ENCODE assay signal across 15 cellular contexts in the genomic region with DNA sequence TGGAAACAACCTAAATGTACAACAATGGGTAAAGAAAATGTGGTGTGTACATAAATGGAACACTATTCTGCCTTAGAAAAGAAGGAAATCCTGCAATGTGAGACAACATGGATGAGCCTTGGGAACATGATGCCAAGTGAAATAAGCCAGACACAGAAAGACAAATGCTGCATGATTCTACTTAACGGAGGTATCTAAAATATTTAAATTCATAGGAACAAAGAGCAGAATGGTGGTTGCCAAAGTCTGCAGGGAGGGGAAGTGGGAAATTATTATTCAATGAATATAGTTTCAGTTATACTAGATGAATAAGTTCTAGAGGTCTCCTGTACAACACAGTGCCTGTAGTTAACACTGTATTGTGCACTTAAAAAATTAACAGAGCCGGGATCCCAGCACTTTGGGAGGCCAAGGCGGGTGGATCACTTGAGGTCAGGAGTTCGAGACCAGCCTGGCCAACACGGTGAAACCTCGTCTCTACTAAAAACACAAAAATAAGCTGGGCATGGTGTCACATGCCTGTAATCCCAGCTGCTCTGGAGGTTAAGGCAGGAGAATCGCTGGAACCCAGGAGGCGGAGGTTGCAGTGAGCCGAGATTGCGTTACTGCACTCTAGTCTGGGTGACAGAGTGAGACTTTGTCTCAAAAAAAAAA.
DNase-seq lines count a peak whose midpoint lies in the region; ATAC-seq, FAIRE-seq and TF ChIP-seq lines count a peak whose summit lies in the region.
"Had no signal": no experiment of that assay in that cellular context is flagged by ENCODE, and none has a peak within 500 bp of the region (broad histone marks: within the 10 kb centered on the region; RNA-seq: fewer than 3 reads in every experiment).

No MANE protein-coding gene starts in this region.

- no peak overlapping the region for H2BK15ac ChIP-seq in mesendoderm (replicated peaks; ENCODE audit: low read depth)

- H3K4me2 ChIP-seq in mesendoderm (ENCODE audit: low read length), result no peak overlapping the region

- no peak overlapping the region for H2BK120ac ChIP-seq in mesendoderm (ENCODE audit: low read depth, low read length)

- H2BK5ac ChIP-seq in mesendoderm (ENCODE audit: low read length), result no peak overlapping the region

- intact Hi-C loops in Calu3 (cut with micrococcal nuclease; ENCODE audit: unreplicated experiment), result no loop called here

- no peak overlapping the region for H3K4me3 Mint-ChIP-seq in Calu3 (ENCODE audit: low read depth, unreplicated experiment)
- peak overlapping the region; percentile 1 for H3K4me3 Mint-ChIP-seq in activated naive CD8-positive, alpha-beta T cell treated with anti-CD3 and anti-CD28 coated beads for 36 hours
- H3K4me3 Mint-ChIP-seq in activated CD4-positive, alpha-beta memory T cell treated with anti-CD3 and anti-CD28 coated beads, Interleukin-2, amount 10 ng/mL, durations not matched to agents 7 days and 5 days, result no peak overlapping the region

- peak overlapping the region; percentile 20 for H3K27ac Mint-ChIP-seq in Calu3 (ENCODE audit: unreplicated experiment)
- peak overlapping the region; percentile 78 for H3K27ac Mint-ChIP-seq in activated naive CD8-positive, alpha-beta T cell treated with anti-CD3 and anti-CD28 coated beads for 36 hours
- no peak overlapping the region for H3K27ac Mint-ChIP-seq in activated CD4-positive, alpha-beta memory T cell treated with anti-CD3 and anti-CD28 coated beads, Interleukin-2, amount 10 ng/mL, durations not matched to agents 7 days and 5 days

- CTCF ChIA-PET in Calu3 (lab: Charles Lee), result no interaction called here
- CTCF ChIA-PET in activated CD4-positive, alpha-beta memory T cell treated with anti-CD3 and anti-CD28 coated beads, Interleukin-2, amount 10 ng/mL, durations not matched to agents 7 days and 5 days (lab: Charles Lee), result no interaction called here

- no peak overlapping the region for H3K4ac ChIP-seq in mesendoderm (ENCODE audit: low read depth, low read length)

- POLR2A ChIA-PET in activated CD4-positive, alpha-beta memory T cell treated with anti-CD3 and anti-CD28 coated beads, Interleukin-2, amount 10 ng/mL, durations not matched to agents 7 days and 5 days (lab: Charles Lee), result no interaction called here

- no peaks in the 10 kb centered on the region for H3K9me3 Mint-ChIP-seq in Calu3 (ENCODE audit: low read depth, unreplicated experiment)
- peaks cover 29% of the 10 kb centered on the region for H3K9me3 Mint-ChIP-seq in activated naive CD8-positive, alpha-beta T cell treated with anti-CD3 and anti-CD28 coated beads for 36 hours
- H3K9me3 Mint-ChIP-seq in activated CD4-positive, alpha-beta memory T cell treated with anti-CD3 and anti-CD28 coated beads, Interleukin-2, amount 10 ng/mL, durations not matched to agents 7 days and 5 days, result peaks cover 4% of the 10 kb centered on the region

- no peak for ATAC-seq in GM19328 (IDR thresholded peaks at IDR 0.05; ENCODE audit: unreplicated experiment)
- ATAC-seq: HCT116, Panc1 had no signal

- H4K5ac ChIP-seq in mesendoderm (ENCODE audit: low read length), result no peak overlapping the region

- TF ChIP-seq CTCF in Calu3 (IDR thresholded peaks at IDR 0.05; ENCODE audit: unreplicated experiment), result no peak

- H4K8ac ChIP-seq in mesendoderm (ENCODE audit: low read depth, low read length), result peak overlapping the region; percentile 39

- DNase-seq in Calu3, result no peak
- DNase-seq in GM12891 (ENCODE audit: insufficient read length, low spot score), result no peak
- DNase-seq in activated naive CD8-positive, alpha-beta T cell treated with anti-CD3 and anti-CD28 coated beads for 36 hours, result no peak
- DNase-seq in mesendoderm, result no peak
- DNase-seq in DMS79 (lab: John Stamatoyannopoulos, UW), result no peak
- no peak for DNase-seq in activated CD4-positive, alpha-beta memory T cell treated with anti-CD3 and anti-CD28 coated beads, Interleukin-2, amount 10 ng/mL, durations not matched to agents 7 days and 5 days
- DNase-seq: BE2C, NCI-H1436, NCI-H2029 treated with DMSO at 0.1 percent for 48 hours, NCI-H510A, NCI-H82, Right ventricle myocardium superior had no signal

- no peak for FAIRE-seq in GM12891 (lab: Jason Lieb, UNC)

- no peaks in the 10 kb centered on the region for H3K79me2 ChIP-seq in mesendoderm (ENCODE audit: control insufficient read depth, insufficient read depth, low read length)

- H3K4me3 ChIP-seq in mesendoderm (ENCODE audit: low read length), result no peak overlapping the region

- H3K27me3 ChIP-seq in mesendoderm (ENCODE audit: insufficient read depth, low read length, poor library complexity), result no peaks in the 10 kb centered on the region
- H3K27me3 ChIP-seq: BE2C had no signal

- WGBS in mesendoderm (ENCODE audit: extremely low coverage, insufficient coverage, low lambda C conversion rate), result no CpG with 5 or more reads among the region's 10 CpGs

- H3K23ac ChIP-seq in mesendoderm (ENCODE audit: low read length), result no peak overlapping the region

- no peak for TF ChIP-seq POLR2A in GM12891 (IDR thresholded peaks at IDR 0.05; ENCODE audit: low read depth, low read length)

- H3K4me1 Mint-ChIP-seq in Calu3 (ENCODE audit: low read depth, unreplicated experiment), result no peaks in the 10 kb centered on the region
- H3K4me1 Mint-ChIP-seq in activated naive CD8-positive, alpha-beta T cell treated with anti-CD3 and anti-CD28 coated beads for 36 hours, result peaks cover 82% of the 10 kb centered on the region
- peaks cover 33% of the 10 kb centered on the region for H3K4me1 Mint-ChIP-seq in activated CD4-positive, alpha-beta memory T cell treated with anti-CD3 and anti-CD28 coated beads, Interleukin-2, amount 10 ng/mL, durations not matched to agents 7 days and 5 days

- no peak overlapping the region for H3K9ac ChIP-seq in mesendoderm (ENCODE audit: low read length)

- H3K56ac ChIP-seq in mesendoderm (ENCODE audit: low read length), result no peak overlapping the region

- no peaks in the 10 kb centered on the region for H3K4me1 ChIP-seq in mesendoderm (ENCODE audit: control insufficient read depth, low read depth, low read length)
- H3K4me1 ChIP-seq: BE2C had no signal

- H3K79me1 ChIP-seq in mesendoderm (ENCODE audit: low read length), result no peaks in the 10 kb centered on the region

- H2AK5ac ChIP-seq in mesendoderm (ENCODE audit: low read length), result no peak overlapping the region

- H3K27ac ChIP-seq in mesendoderm (ENCODE audit: low read depth, low read length), result no peak overlapping the region

- H3K36me3 ChIP-seq in mesendoderm (ENCODE audit: control insufficient read depth, insufficient read depth, low read length), result no peaks in the 10 kb centered on the region
- H3K36me3 ChIP-seq: BE2C had no signal

- BruUV-seq in Calu3 (replicated peaks; lab: Mats Ljungman, UMichigan), result no TSS peak

- no peaks in the 10 kb centered on the region for H3K36me3 Mint-ChIP-seq in Calu3 (ENCODE audit: insufficient read depth, unreplicated experiment)
- H3K36me3 Mint-ChIP-seq in activated naive CD8-positive, alpha-beta T cell treated with anti-CD3 and anti-CD28 coated beads for 36 hours, result peaks cover 17% of the 10 kb centered on the region
- no peaks in the 10 kb centered on the region for H3K36me3 Mint-ChIP-seq in activated CD4-positive, alpha-beta memory T cell treated with anti-CD3 and anti-CD28 coated beads, Interleukin-2, amount 10 ng/mL, durations not matched to agents 7 days and 5 days (ENCODE audit: low read depth)

- H3K27me3 Mint-ChIP-seq in Calu3 (ENCODE audit: unreplicated experiment), result no peaks in the 10 kb centered on the region
- H3K27me3 Mint-ChIP-seq in activated naive CD8-positive, alpha-beta T cell treated with anti-CD3 and anti-CD28 coated beads for 36 hours, result no peaks in the 10 kb centered on the region
- peaks cover 27% of the 10 kb centered on the region for H3K27me3 Mint-ChIP-seq in activated CD4-positive, alpha-beta memory T cell treated with anti-CD3 and anti-CD28 coated beads, Interleukin-2, amount 10 ng/mL, durations not matched to agents 7 days and 5 days

- H3K18ac ChIP-seq in mesendoderm (ENCODE audit: low read length), result no peak overlapping the region

TF ChIP-seq in GM12891, 5 proteins besides CTCF, POLR2A, EP300 and RAD21:
- no peak for TF ChIP-seq PAX5 (IDR thresholded peaks at IDR 0.05; ENCODE audit: insufficient read depth, low read length, severe bottlenecking)
- no peak for TF ChIP-seq TAF1 (IDR thresholded peaks at IDR 0.05; ENCODE audit: low read depth, low read length)
- no peak for TF ChIP-seq POU2F2 (IDR thresholded peaks at IDR 0.05; ENCODE audit: low read depth, low read length)
- no peak for TF ChIP-seq POLR2AphosphoS5 (IDR thresholded peaks at IDR 0.05; ENCODE audit: low read depth, low read length)
- TF ChIP-seq SPI1 (IDR thresholded peaks at IDR 0.05; ENCODE audit: low read depth, low read length), result peak; percentile 78
